ENCODE assay signal across 8 cellular contexts in genomic region chr5:139658501-139658927, GRCh38. TPM values are rescaled to one million over a fixed set of nuclear protein-coding genes. Genes with fewer than 3 reads are reported as not detected.
DNase-seq lines count a peak whose midpoint lies in the region; ATAC-seq, FAIRE-seq and TF ChIP-seq lines count a peak whose summit lies in the region.

No MANE protein-coding gene starts in this region.

- no TSS peak for BruUV-seq in K562 (replicated peaks; lab: Mats Ljungman, UMichigan)

- POLR2A ChIA-PET in K562 (lab: Yijun Ruan, JAX): interaction anchor here (1.0 to 5.6 kb wide), 4 partner anchors 8 to 32 kb away, joined by 4 to 33 read pairs (median 7); partner anchors contain the start of gene CXXC5
- POLR2A ChIA-PET in T-cell (lab: Charles Lee): no interaction called here

- TF ChIP-seq POLR2A in K562 (conservative IDR thresholded peaks at IDR 0.05): no peak

- DNase-seq in HK-2 (ENCODE audit: unreplicated experiment): peak; percentile 51
- no peak for DNase-seq in K562 (ENCODE audit: extremely low read depth in 1 of 4, low spot score in 3 of 4)
- DNase-seq in AML-193 (lab: John Stamatoyannopoulos, UW): no peak
- no peak for DNase-seq in T-cell
- no peak for DNase-seq in 8988T

- intact Hi-C loops in K562 (cut with micrococcal nuclease): no loop called here

- in situ Hi-C loops in K562 (cut with MboI): no loop called here

- peaks cover 28% of the 10 kb centered on the region for H3K9me1 ChIP-seq in K562 (ENCODE audit: control insufficient read depth, insufficient read depth, low read length)

- H3K4me3 ChIP-seq in K562: no peak overlapping the region
- H3K4me3 ChIP-seq in liver (ENCODE audit: low read depth in 1 of 3, low read length in 3 of 3): no peak overlapping the region

- TF ChIP-seq EP300 in K562 (IDR thresholded peaks at IDR 0.05; ENCODE audit: low read length): no peak

- H3K4me2 ChIP-seq in K562 (ENCODE audit: insufficient read depth, low read length): peak overlapping the region; percentile 38; the same call in 1 of the 2 replicates

- H3K36me3 ChIP-seq in K562 (ENCODE audit: control insufficient read depth, insufficient read depth, low read length) (peaks cover 45% of the 10 kb centered on the region; the same call in 2 of the 3 replicates), liver (ENCODE audit: control insufficient read depth in 4 of 4, insufficient read depth in 3 of 4, low read depth in 1 of 4, low read length in 3 of 4) (no peaks in the 10 kb centered on the region)

- CTCF ChIA-PET in K562 (lab: Yijun Ruan, JAX; ENCODE audit: low intra/inter-chr PET ratio) (no interaction called here), T-cell (lab: Charles Lee) (no interaction called here)

- 54% methylated on average over 13 of the region's 14 CpGs for whole genome bisulfite sequencing in K562 (ENCODE audit: insufficient coverage, low coverage, missing lambda C conversion rate)
- 58% methylated on average over 14 of the region's 14 CpGs for WGBS in liver

- H3K27me3 ChIP-seq in K562 (ENCODE audit: control insufficient read depth in 2 of 2, insufficient read depth in 2 of 2, low read length in 2 of 2) (no peaks in the 10 kb centered on the region), liver (ENCODE audit: control insufficient read depth in 4 of 4, insufficient read depth in 4 of 4, low read length in 3 of 4) (no peaks in the 10 kb centered on the region)

- no peaks in the 10 kb centered on the region for H3K36me3 Mint-ChIP-seq in T-cell

- H3K4me1 Mint-ChIP-seq in T-cell: peaks cover 16 to 33% (median 21%) of the 10 kb centered on the region in 3 donors

- H4K20me1 ChIP-seq in K562 (replicated peaks; ENCODE audit: control insufficient read depth, insufficient read depth, low read length): peaks cover 63% of the 10 kb centered on the region

- ATAC-seq in K562 (no peak), T-cell (replicated peaks in 1 of 4) (no peak), GM21717 (IDR thresholded peaks at IDR 0.05; ENCODE audit: unreplicated experiment) (no peak)

- H3K9me3 Mint-ChIP-seq in T-cell: no peaks in the 10 kb centered on the region

- no peak overlapping the region for H2AFZ ChIP-seq in K562 (ENCODE audit: low read depth, low read length)

- peak overlapping the region; percentile 17 to 88; a peak in 2 of 4 replicates for H3K9ac ChIP-seq in K562 (ENCODE audit: insufficient read depth in 1 of 2, low read depth in 2 of 2, low read length in 2 of 2)
- peak overlapping the region in 1 of 2 donors; percentile 53 for H3K9ac ChIP-seq in liver (ENCODE audit: low read depth in 1 of 2, low read length in 2 of 2)

- no peak overlapping the region for H3K4me3 Mint-ChIP-seq in T-cell

- TF ChIP-seq CTCF in K562 (IDR thresholded peaks at IDR 0.05 in 2 of 3, conservative IDR thresholded peaks at IDR 0.05 in 1 of 3; ENCODE audit: insufficient read depth in 2 of 3, low read depth in 1 of 3, low read length in 3 of 3) (no peak), liver (IDR thresholded peaks at IDR 0.05; ENCODE audit: low read depth, low read length, missing input control) (no peak)

- TF ChIP-seq RAD21 in K562 (CRISPR knock-in tag; conservative IDR thresholded peaks at IDR 0.05 in 1 of 2, IDR thresholded peaks at IDR 0.05 in 1 of 2): no peak
- TF ChIP-seq RAD21 in liver (IDR thresholded peaks at IDR 0.05): no peak

- no peak for FAIRE-seq in K562 (lab: Jason Lieb, UNC)

- no peaks in the 10 kb centered on the region for H3K9me3 ChIP-seq in K562 (replicated peaks; ENCODE audit: control insufficient read depth, insufficient read depth, low read depth, low read length)
- no peaks in the 10 kb centered on the region for H3K9me3 ChIP-seq in liver (ENCODE audit: control insufficient read depth in 4 of 4, low read length in 3 of 4)

- H3K4me1 ChIP-seq in K562 (replicated peaks in 1 of 2; ENCODE audit: control insufficient read depth in 2 of 2, insufficient read depth in 2 of 2, low read length in 2 of 2) (peaks cover 88 to 90% of the 10 kb centered on the region in 2 experiments), liver (ENCODE audit: control insufficient read depth in 4 of 4, insufficient read depth in 4 of 4, low read length in 3 of 4) (peaks cover 71 to 95% (median 87%) of the 10 kb centered on the region in 4 donors)

- peak overlapping the region; percentile 89 for H3K27ac ChIP-seq in K562 (ENCODE audit: extremely low read depth, low read depth, low read length)
- H3K27ac ChIP-seq in liver (ENCODE audit: low read depth in 1 of 2, low read length in 2 of 2): peak overlapping the region; percentile 75 to 77
- peak overlapping the region; percentile 100 for H3K27ac ChIP-seq in temporal lobe (ENCODE audit: low read depth, low read length)

- H3K27me3 Mint-ChIP-seq in T-cell: peaks cover 8 to 10% of the 10 kb centered on the region in 2 donors

- H3K79me2 ChIP-seq in K562 (ENCODE audit: control insufficient read depth, insufficient read depth, low read length): peaks cover 99% of the 10 kb centered on the region

- H3K27ac Mint-ChIP-seq in T-cell: no peak overlapping the region

TF ChIP-seq in K562, 482 proteins besides CTCF, POLR2A, EP300 and RAD21 (continues in another document):
- no peak for TF ChIP-seq LEF1 (IDR thresholded peaks at IDR 0.05)
- no peak for TF ChIP-seq PCBP2 (IDR thresholded peaks at IDR 0.05; ENCODE audit: low read depth, low read length, poor library complexity, severe bottlenecking)
- TF ChIP-seq PHB (CRISPR knock-in tag; IDR thresholded peaks at IDR 0.05): no peak
- TF ChIP-seq PATZ1 (CRISPR knock-in tag; IDR thresholded peaks at IDR 0.05; ENCODE audit: borderline replicate concordance): no peak
- no peak for TF ChIP-seq HLTF (IDR thresholded peaks at IDR 0.05)
- TF ChIP-seq RAD51 (IDR thresholded peaks at IDR 0.05; ENCODE audit: borderline replicate concordance, low read depth): no peak
- TF ChIP-seq MAZ (CRISPR knock-in tag; conservative IDR thresholded peaks at IDR 0.05 in 1 of 2, IDR thresholded peaks at IDR 0.05 in 1 of 2): 0 out of 4 replicates have a peak, but pooled peaks of 1 of the 2 experiments have one; percentile 16

TF ChIP-seq in liver, 16 proteins besides CTCF, POLR2A, EP300 and RAD21:
- TF ChIP-seq JUND (IDR thresholded peaks at IDR 0.05) (no peak), FOXA1 (IDR thresholded peaks at IDR 0.05) (no peak), NR2F2 (IDR thresholded peaks at IDR 0.05) (no peak), ZBTB33 (IDR thresholded peaks at IDR 0.05) (no peak), YY1 (IDR thresholded peaks at IDR 0.05) (no peak), GABPA (IDR thresholded peaks at IDR 0.05 in 1 of 2, conservative IDR thresholded peaks at IDR 0.05 in 1 of 2) (no peak), MAX (IDR thresholded peaks at IDR 0.05) (no peak)

RNA-seq across cellular contexts. Expression of gene CXXC5, which starts 10.4 kb away (rescaled TPM):
- total RNA-seq in K562 (2011; cell fraction: chromatin; rRNA removed; ENCODE audit: low replicate concordance): 44.6 and 81.0 TPM in 2 replicates
- total RNA-seq in K562 (2011; cell fraction: nucleolus; rRNA removed): 52.9 TPM in 2 replicates
- total RNA-seq in K562 (2011; cell fraction: nucleoplasm; rRNA removed): 37.8 and 55.7 TPM in 2 replicates
- total RNA-seq in K562 (2014; rRNA removed) (121 and 123 TPM in 2 replicates), K562 (2014; rRNA removed; fragmentation: Illumina TruSeq; extraction: Trizol) (24.1 and 25.8 TPM in 2 replicates), K562 (2015; rRNA removed; fragmentation: Illumina TruSeq; extraction: Trizol) (40.6 and 45.1 TPM in 2 replicates), K562 (2021) (79.3 and 87.8 TPM in 2 replicates), liver (10 to 100 TPM; 59.1 to 78.6 TPM), temporal lobe (33.4 TPM), T-cell (1 to 10 TPM; 5.1 to 7.6 (median 6.2) TPM)
- polyA plus RNA-seq in K562 (2011; rRNA removed) (44.8 and 51.8 TPM in 2 replicates), K562 (2014; fragmentation: Illumina TruSeq; extraction: Trizol) (45.8 and 61.2 TPM in 2 replicates), K562 (2014; fragmentation: Nextera tagmentation; extraction: Ambion mirVana) (1 to 10 TPM; 1.9 to 4.6 TPM), K562 (2014; rRNA removed) (63.8 and 67.0 TPM in 2 replicates), liver (10 to 100 TPM; 40.6 to 70.0 TPM)
- 47.3 and 134 TPM in 2 replicates for polyA plus RNA-seq in K562 (2011; cell fraction: cytosol; rRNA removed)
- 34.3 and 47.7 TPM in 2 replicates for polyA plus RNA-seq in K562 (2011; cell fraction: nucleus; rRNA removed)
- 63.1 and 65.7 TPM in 2 replicates for polyA plus RNA-seq in K562 (2012)
- 27.1 and 39.4 TPM in 2 replicates for polyA minus RNA-seq in K562 (2011; rRNA and poly(A)+ RNA removed)
- 47.5 and 54.4 TPM in 2 replicates for polyA minus RNA-seq in K562 (2011; cell fraction: cytosol; rRNA and poly(A)+ RNA removed)
- 29.4 and 36.8 TPM in 2 replicates for polyA minus RNA-seq in K562 (2011; cell fraction: nucleus; rRNA and poly(A)+ RNA removed)
